Comparison of ENCODE assay signal across 8 cellular contexts in genomic region chr13:48412100-48412556, GRCh38. TPM values are rescaled to one million over a fixed set of nuclear protein-coding genes. Genes with fewer than 3 reads are reported as not detected.
DNase-seq lines count a peak whose midpoint lies in the region; ATAC-seq, FAIRE-seq and TF ChIP-seq lines count a peak whose summit lies in the region.

No MANE protein-coding gene starts in this region.

- 37 to 44% methylated on average over 7 of the region's 7 CpGs for WGBS in heart right ventricle, 2 donors

- peaks cover 77% of the 10 kb centered on the region for H3K36me3 Mint-ChIP-seq in activated CD8-positive, alpha-beta T cell treated with anti-CD3 and anti-CD28 coated beads, Interleukin-2, amount 10 ng/mL, durations not matched to agents 7 days and 5 days (ENCODE audit: low read depth)

- H3K27ac ChIP-seq in heart right ventricle, result peak overlapping the region; percentile 5 to 93 (median 80)

- H3K9me3 ChIP-seq in heart right ventricle, result no peaks in the 10 kb centered on the region

- CTCF ChIA-PET in activated CD8-positive, alpha-beta T cell treated with anti-CD3 and anti-CD28 coated beads, Interleukin-2, amount 10 ng/mL, durations not matched to agents 7 days and 5 days (lab: Charles Lee), result interaction anchor here (0.7 to 1.8 kb wide), 5 partner anchors 9 to 169 kb away, joined by 3 to 8 read pairs (median 4); no protein-coding TSS in a partner anchor

- H3K36me3 ChIP-seq in heart right ventricle, result peaks cover 0 to 16% (median 0%) of the 10 kb centered on the region in 9 donors

- H3K27ac Mint-ChIP-seq in activated CD8-positive, alpha-beta T cell treated with anti-CD3 and anti-CD28 coated beads, Interleukin-2, amount 10 ng/mL, durations not matched to agents 7 days and 5 days, result peak overlapping the region; percentile 94

- DNase-seq in GM18507 (ENCODE audit: extremely low spot score, insufficient read length, low read depth), result no peak
- DNase-seq in activated CD8-positive, alpha-beta T cell treated with anti-CD3 and anti-CD28 coated beads, Interleukin-2, amount 10 ng/mL, durations not matched to agents 7 days and 5 days, result no peak
- no peak for DNase-seq in heart right ventricle
- peak; percentile 38 for DNase-seq in retina
- no peak for DNase-seq in NK-92 treated with Interleukin-12 subunit alpha and Interleukin-12 subunit beta, amount 100 ng/mL, for 24 hours (lab: John Stamatoyannopoulos, UW)

- peak overlapping the region; percentile 96 for H3K4me3 Mint-ChIP-seq in activated CD8-positive, alpha-beta T cell treated with anti-CD3 and anti-CD28 coated beads, Interleukin-2, amount 10 ng/mL, durations not matched to agents 7 days and 5 days

- POLR2A ChIA-PET in activated CD8-positive, alpha-beta T cell treated with anti-CD3 and anti-CD28 coated beads, Interleukin-2, amount 10 ng/mL, durations not matched to agents 7 days and 5 days (lab: Charles Lee), result interaction anchor here (0.8 to 2.3 kb wide), 5 partner anchors 9 to 121 kb away, joined by 3 to 10 read pairs (median 3); partner anchors contain the start of gene RCBTB2

- H3K9me3 Mint-ChIP-seq in activated CD8-positive, alpha-beta T cell treated with anti-CD3 and anti-CD28 coated beads, Interleukin-2, amount 10 ng/mL, durations not matched to agents 7 days and 5 days (ENCODE audit: insufficient read depth), result peaks cover 1% of the 10 kb centered on the region

- H3K4me1 ChIP-seq in heart right ventricle, result peaks cover 0 to 46% (median 24%) of the 10 kb centered on the region in 9 donors

- ATAC-seq in activated CD8-positive, alpha-beta T cell treated with anti-CD3 and anti-CD28 coated beads, Interleukin-2, amount 10 ng/mL, durations not matched to agents 7 days and 5 days, result peak; percentile 46
- peak in 3 of 8 donors; percentile 46 to 54 (median 48) for ATAC-seq in heart right ventricle
- no peak for ATAC-seq in GM19035 (IDR thresholded peaks at IDR 0.05; ENCODE audit: unreplicated experiment)
- no peak for ATAC-seq in HG02852 (IDR thresholded peaks at IDR 0.05; ENCODE audit: unreplicated experiment)
- ATAC-seq in GM19395 (IDR thresholded peaks at IDR 0.05; ENCODE audit: unreplicated experiment), result no peak

- FAIRE-seq in GM18507 (lab: Jason Lieb, UNC), result peak; percentile 36

- TF ChIP-seq CTCF in heart right ventricle (IDR thresholded peaks at IDR 0.05), result no peak

- H3K27me3 Mint-ChIP-seq in activated CD8-positive, alpha-beta T cell treated with anti-CD3 and anti-CD28 coated beads, Interleukin-2, amount 10 ng/mL, durations not matched to agents 7 days and 5 days (ENCODE audit: low read depth), result no peaks in the 10 kb centered on the region

- peak overlapping the region; percentile 22 to 69 (median 61) for H3K4me3 ChIP-seq in heart right ventricle

- no peaks in the 10 kb centered on the region for H3K27me3 ChIP-seq in heart right ventricle

- intact Hi-C loops in heart right ventricle (cut with DNase I), result loop anchor here in 2 of 10 donors (2.0 to 5.0 kb wide), 2 partner anchors 83 to 120 kb away; partner anchors contain the start of gene RCBTB2 (in 1 of the 2)

- peaks cover 45% of the 10 kb centered on the region for H3K4me1 Mint-ChIP-seq in activated CD8-positive, alpha-beta T cell treated with anti-CD3 and anti-CD28 coated beads, Interleukin-2, amount 10 ng/mL, durations not matched to agents 7 days and 5 days (ENCODE audit: low read depth)

RNA-seq across cellular contexts. Expression of gene LPAR6, which starts 0.8 kb away (rescaled TPM):
- 10 to 100 TPM; 47.6 to 50.3 TPM for total RNA-seq in activated CD8-positive, alpha-beta T cell treated with anti-CD3 and anti-CD28 coated beads, Interleukin-2, amount 10 ng/mL, durations not matched to agents 7 days and 5 days
- total RNA-seq in heart right ventricle, result 10 to 100 TPM in 7 of 10 donors, 1 to 10 TPM in 3; 5.0 to 28.7 (median 12.1) TPM
- 10 to 100 TPM; 10.6 to 45.1 TPM for polyA plus RNA-seq in heart right ventricle
